20 cellular contexts compared by ENCODE assay signal in the genomic region with DNA sequence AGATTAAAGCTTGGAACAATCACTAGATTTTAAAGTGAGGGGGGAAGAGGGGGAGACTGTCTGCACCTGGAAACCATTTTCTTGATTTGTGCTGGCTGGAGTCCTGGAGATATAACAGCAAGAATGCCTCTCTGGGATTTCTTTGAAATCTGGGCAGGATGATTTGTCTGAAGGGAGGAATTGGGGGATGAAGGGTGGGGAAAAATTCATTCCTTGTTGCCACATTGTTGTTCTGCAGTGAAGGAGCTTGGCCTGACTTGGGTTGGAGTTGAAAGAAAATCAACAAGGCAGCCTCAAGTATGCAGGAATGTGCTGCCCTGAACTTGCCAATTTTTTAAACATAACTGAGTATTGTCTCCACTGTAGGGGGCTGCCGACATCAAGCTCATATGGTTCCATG.
DNase-seq lines count a peak whose midpoint lies in the region; ATAC-seq and TF ChIP-seq lines count a peak whose summit lies in the region.
"Had no signal": no experiment of that assay in that cellular context is flagged by ENCODE, and none has a peak within 500 bp of the region (broad histone marks: within the 10 kb centered on the region; RNA-seq: fewer than 3 reads in every experiment).

No MANE protein-coding gene starts in this region.

- in situ Hi-C loops in transverse colon (cut with MboI; ENCODE audit: low pct_ligation_motif_present in 1 of 4, low pct_unique_long_range_greater_than_20kb in 1 of 4, low sequenced_read_pairs in 3 of 4), result no loop called here

- H3K27me3 Mint-ChIP-seq in brain, result no peaks in the 10 kb centered on the region
- H3K27me3 Mint-ChIP-seq: activated CD8-positive, alpha-beta memory T cell treated with anti-CD3 and anti-CD28 coated beads, Interleukin-2, amount 10 ng/mL, durations not matched to agents 7 days and 5 days had no signal

- no peak overlapping the region for H3K4me3 Mint-ChIP-seq in brain
- H3K4me3 Mint-ChIP-seq: activated CD8-positive, alpha-beta memory T cell treated with anti-CD3 and anti-CD28 coated beads, Interleukin-2, amount 10 ng/mL, durations not matched to agents 7 days and 5 days; naive thymus-derived CD8-positive, alpha-beta T cell had no signal

- H3K4me1 Mint-ChIP-seq in brain, result peaks cover 16% of the 10 kb centered on the region
- H3K4me1 Mint-ChIP-seq: activated CD8-positive, alpha-beta memory T cell treated with anti-CD3 and anti-CD28 coated beads, Interleukin-2, amount 10 ng/mL, durations not matched to agents 7 days and 5 days; naive thymus-derived CD8-positive, alpha-beta T cell had no signal

- no peak for TF ChIP-seq EP300 in transverse colon (IDR thresholded peaks at IDR 0.05; ENCODE audit: low read depth)

- ATAC-seq in sciatic nerve (peak; percentile 90), HG03565 (IDR thresholded peaks at IDR 0.05; ENCODE audit: unreplicated experiment) (no peak)
- ATAC-seq: activated CD8-positive, alpha-beta memory T cell treated with anti-CD3 and anti-CD28 coated beads, Interleukin-2, amount 10 ng/mL, durations not matched to agents 7 days and 5 days; naive thymus-derived CD8-positive, alpha-beta T cell; Right ventricle myocardium inferior had no signal

- H3K27me3 ChIP-seq in spleen (replicated peaks in 1 of 7), result no peaks in the 10 kb centered on the region
- H3K27me3 ChIP-seq in transverse colon, result no peaks in the 10 kb centered on the region
- H3K27me3 ChIP-seq: testis had no signal

- H3K4me1 ChIP-seq in spleen, result no peaks in the 10 kb centered on the region
- H3K4me1 ChIP-seq in transverse colon, result no peaks in the 10 kb centered on the region
- H3K4me1 ChIP-seq: testis had no signal

- peak overlapping the region in 4 of 5 experiments; percentile 37 to 76 (median 60) for H3K27ac Mint-ChIP-seq in brain
- H3K27ac Mint-ChIP-seq: activated CD8-positive, alpha-beta memory T cell treated with anti-CD3 and anti-CD28 coated beads, Interleukin-2, amount 10 ng/mL, durations not matched to agents 7 days and 5 days; naive thymus-derived CD8-positive, alpha-beta T cell had no signal

- WGBS in spleen, 5 donors, result 67 to 88% (median 83%) methylated on average over 1 of the region's 1 CpG
- 62 to 88% methylated on average over 1 of the region's 1 CpG for WGBS in transverse colon (ENCODE audit: low coverage in 1 of 2), 2 donors

- H3K27ac ChIP-seq in spleen (no peak overlapping the region), transverse colon (no peak overlapping the region)
- H3K27ac ChIP-seq: testis had no signal

- TF ChIP-seq CTCF in brain (conservative IDR thresholded peaks at IDR 0.05) (no peak), fibroblast of villous mesenchyme (IDR thresholded peaks at IDR 0.05; ENCODE audit: insufficient read depth, low read depth, low read length) (no peak), spleen (IDR thresholded peaks at IDR 0.05 in 8 of 11, conservative IDR thresholded peaks at IDR 0.05 in 3 of 11) (no peak), transverse colon (IDR thresholded peaks at IDR 0.05) (no peak)

- TF ChIP-seq POLR2A in spleen (IDR thresholded peaks at IDR 0.05) (no peak), transverse colon (IDR thresholded peaks at IDR 0.05) (no peak)

- H3K36me3 Mint-ChIP-seq in brain, result no peaks in the 10 kb centered on the region
- H3K36me3 Mint-ChIP-seq: activated CD8-positive, alpha-beta memory T cell treated with anti-CD3 and anti-CD28 coated beads, Interleukin-2, amount 10 ng/mL, durations not matched to agents 7 days and 5 days; naive thymus-derived CD8-positive, alpha-beta T cell had no signal

- intact Hi-C loops in sciatic nerve (cut with DNase I), result no loop called here
- intact Hi-C loops in spleen (cut with DNase I; ENCODE audit: low total_unique reads), result no loop called here
- intact Hi-C loops in transverse colon (cut with DNase I; ENCODE audit: low total_unique reads), result no loop called here

- H3K36me3 ChIP-seq in spleen (no peaks in the 10 kb centered on the region), transverse colon (no peaks in the 10 kb centered on the region)

- DNase-seq in GM04503 (ENCODE audit: low read depth) (peak; percentile 75), fibroblast of villous mesenchyme (ENCODE audit: low read depth) (peak; percentile 14), sciatic nerve (ENCODE audit: low spot score) (no peak), spleen (no peak), transverse colon (no peak)
- no peak for DNase-seq in activated naive CD4-positive, alpha-beta T cell (lab: John Stamatoyannopoulos, UW)
- DNase-seq: activated CD4-positive, alpha-beta T cell treated with anti-CD3 and anti-CD28 coated beads for 4 hours; activated CD8-positive, alpha-beta memory T cell treated with anti-CD3 and anti-CD28 coated beads, Interleukin-2, amount 10 ng/mL, durations not matched to agents 7 days and 5 days; AML-193; amniotic stem cell; foreskin melanocyte; GOT3; Karpas-422; kidney glomerular epithelial cell; naive thymus-derived CD8-positive, alpha-beta T cell; NCI-H1092 treated with DMSO at 0.1 percent for 48 hours; testis had no signal

- H3K9me3 ChIP-seq in spleen (no peaks in the 10 kb centered on the region), transverse colon (no peaks in the 10 kb centered on the region)
- H3K9me3 ChIP-seq: testis had no signal

- H3K4me3 ChIP-seq in fibroblast of villous mesenchyme (ENCODE audit: low read depth, low read length), result no peak overlapping the region
- H3K4me3 ChIP-seq in spleen, result no peak overlapping the region
- H3K4me3 ChIP-seq in transverse colon, result no peak overlapping the region
- H3K4me3 ChIP-seq: testis had no signal

- peaks cover 0 to 5% (median 2%) of the 10 kb centered on the region in 5 experiments for H3K9me3 Mint-ChIP-seq in brain
- H3K9me3 Mint-ChIP-seq: naive thymus-derived CD8-positive, alpha-beta T cell had no signal

Comparison
In these comparisons a context has a peak if more than half of its experiments do, and no peak if none do; other contexts are left out.
1. DNase-seq: peak in GM04503 (single experiment) and fibroblast of villous mesenchyme (single experiment); none in sciatic nerve (single experiment), spleen (single experiment), activated naive CD4-positive, alpha-beta T cell (0 of 4) and transverse colon (single experiment).